ENCODE assay signal across 1 cellular context in the genomic region with DNA sequence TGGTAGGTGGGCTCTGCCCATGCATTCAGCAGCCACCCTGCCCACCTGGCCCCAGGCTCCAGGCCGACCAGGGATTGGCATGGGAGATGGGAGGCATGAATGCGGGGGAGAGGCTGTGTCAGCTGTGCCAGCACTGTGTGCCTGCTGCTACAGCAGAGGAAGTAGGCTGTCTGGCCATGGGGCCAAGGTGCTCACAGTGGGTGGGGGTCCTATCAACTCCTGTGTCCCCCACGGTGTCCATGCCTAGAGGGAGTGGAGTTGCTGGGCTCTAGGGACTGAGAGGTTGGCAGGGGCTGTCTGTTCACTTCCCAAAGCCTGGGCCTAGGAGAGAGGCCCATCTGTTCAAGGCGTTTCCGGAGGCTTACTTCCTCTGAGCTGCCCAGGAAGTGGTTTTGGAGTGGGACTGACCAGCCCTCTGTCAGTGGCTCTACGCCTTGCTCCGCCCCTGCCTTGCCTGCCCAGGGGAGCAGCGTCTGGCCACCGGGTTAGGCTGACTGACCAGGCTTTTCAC.
TF ChIP-seq lines count a peak whose summit lies in the region.

No MANE protein-coding gene starts in this region.

TF ChIP-seq in HepG2, 621 proteins besides CTCF, POLR2A, EP300 and RAD21:
- TF ChIP-seq AGO2 (optimal IDR thresholded peaks at IDR 0.05; ENCODE audit: low read depth, low read length) = peak; percentile 60
- TF ChIP-seq NPAS2 (CRISPR knock-in tag; IDR thresholded peaks at IDR 0.05; ENCODE audit: borderline replicate concordance) = no peak
